Comparison of ENCODE assay signal across 1 cellular context in genomic region chr7:93231799-93232672, GRCh38.
TF ChIP-seq lines count a peak whose summit lies in the region.

Gene VPS50 (plus strand): TSS chr7:93232366. CDS start chr7:93232468, 102 bp downstream.

TF ChIP-seq in K562, 482 proteins besides CTCF, POLR2A, EP300 and RAD21 (continued from another document and continues in another):
- TF ChIP-seq CUX1 (CRISPR knock-in tag; IDR thresholded peaks at IDR 0.05), result peak; percentile 81
- no peak for TF ChIP-seq ZNF561 (CRISPR knock-in tag; conservative IDR thresholded peaks at IDR 0.05)
- TF ChIP-seq RBM25 (IDR thresholded peaks at IDR 0.05; ENCODE audit: low read depth, low read length, severe bottlenecking), result no peak
- TF ChIP-seq HDGF (IDR thresholded peaks at IDR 0.05), result no peak
- no peak for TF ChIP-seq CBFB (CRISPR knock-in tag; IDR thresholded peaks at IDR 0.05)
- TF ChIP-seq MAX (CRISPR knock-in tag; IDR thresholded peaks at IDR 0.05), result peak; percentile 86
- no peak for TF ChIP-seq SNRNP70 (optimal IDR thresholded peaks at IDR 0.05; ENCODE audit: low read depth, low read length)
- peak; percentile 85 for TF ChIP-seq TFE3 (CRISPR knock-in tag; IDR thresholded peaks at IDR 0.05)
- no peak for TF ChIP-seq MEF2A (IDR thresholded peaks at IDR 0.05; ENCODE audit: control insufficient read depth, low read depth, low read length)
- peak; percentile 94 for TF ChIP-seq NR2C1 (IDR thresholded peaks at IDR 0.05)
- TF ChIP-seq NR2C1 (tag; IDR thresholded peaks at IDR 0.05), result peak; percentile 97
- no peak for TF ChIP-seq ZNF23 (CRISPR knock-in tag; IDR thresholded peaks at IDR 0.05)
- TF ChIP-seq TCF7 (IDR thresholded peaks at IDR 0.05; ENCODE audit: borderline replicate concordance), result no peak
- peak; percentile 57 for TF ChIP-seq CEBPG (CRISPR knock-in tag; IDR thresholded peaks at IDR 0.05)
- peak in 1 of 2 experiments; percentile 82; a peak in 2 of 4 replicates for TF ChIP-seq CEBPG (tag; conservative IDR thresholded peaks at IDR 0.05 in 1 of 2, IDR thresholded peaks at IDR 0.05 in 1 of 2)
- no peak for TF ChIP-seq FOXA1 (IDR thresholded peaks at IDR 0.05; ENCODE audit: borderline replicate concordance)
- TF ChIP-seq ZNF41 (CRISPR knock-in tag; conservative IDR thresholded peaks at IDR 0.05), result 0 out of 2 replicates have a peak, but pooled peaks have one; percentile 15
- TF ChIP-seq KDM1A (IDR thresholded peaks at IDR 0.05), result 0 out of 4 replicates have a peak, but pooled peaks of 1 of the 2 experiments have one; percentile 39
- TF ChIP-seq PKNOX1 (IDR thresholded peaks at IDR 0.05), result peak; percentile 54; the same call in 1 of the 2 replicates
- TF ChIP-seq FOXJ3 (CRISPR knock-in tag; IDR thresholded peaks at IDR 0.05), result no peak
- peak; percentile 31; the same call in 1 of the 2 replicates for TF ChIP-seq ATF4 (CRISPR knock-in tag; IDR thresholded peaks at IDR 0.05)
- TF ChIP-seq NR4A1 (CRISPR knock-in tag; IDR thresholded peaks at IDR 0.05), result no peak
- 0 out of 2 replicates have a peak, but pooled peaks have one; percentile 51 for TF ChIP-seq NR4A1 (tag; IDR thresholded peaks at IDR 0.05)
- TF ChIP-seq CEBPZ (IDR thresholded peaks at IDR 0.05; ENCODE audit: borderline replicate concordance, low read depth, low read length), result no peak
- TF ChIP-seq RNF2 (IDR thresholded peaks at IDR 0.05), result peak; percentile 81
- no peak for TF ChIP-seq SOX6 (IDR thresholded peaks at IDR 0.05)
- TF ChIP-seq TFAP4 (CRISPR knock-in tag; IDR thresholded peaks at IDR 0.05; ENCODE audit: borderline replicate concordance), result peak; percentile 98
- TF ChIP-seq SUPT5H (IDR thresholded peaks at IDR 0.05), result peak; percentile 82
- peak; percentile 99 for TF ChIP-seq ETS1 (conservative IDR thresholded peaks at IDR 0.05; ENCODE audit: control insufficient read depth, low read depth, low read length)
- no peak; the same call in 1 of the 2 replicates for TF ChIP-seq NR2C2 (CRISPR knock-in tag; IDR thresholded peaks at IDR 0.05)
- TF ChIP-seq NR2C2 (tag; IDR thresholded peaks at IDR 0.05), result peak; percentile 97
- TF ChIP-seq RBM17 (IDR thresholded peaks at IDR 0.05; ENCODE audit: borderline replicate concordance, low read depth, low read length), result no peak
- TF ChIP-seq MCM3 (IDR thresholded peaks at IDR 0.05), result no peak
- peak; percentile 58; the same call in 1 of the 2 replicates for TF ChIP-seq ZNF589 (CRISPR knock-in tag; IDR thresholded peaks at IDR 0.05; ENCODE audit: low read depth)
- TF ChIP-seq KLF10 (CRISPR knock-in tag; IDR thresholded peaks at IDR 0.05), result no peak
- peak in 1 of 2 experiments; percentile 95; a peak in 2 of 4 replicates for TF ChIP-seq KDM4B (IDR thresholded peaks at IDR 0.05; ENCODE audit: borderline replicate concordance in 2 of 2, low read depth in 1 of 2)
- no peak for TF ChIP-seq ZNF311 (CRISPR knock-in tag; IDR thresholded peaks at IDR 0.05)
- 0 out of 2 replicates have a peak, but pooled peaks have one; percentile 40 for TF ChIP-seq ZNF253 (CRISPR knock-in tag; conservative IDR thresholded peaks at IDR 0.05)
- peak; percentile 75; the same call in 1 of the 2 replicates for TF ChIP-seq E2F1 (CRISPR knock-in tag; IDR thresholded peaks at IDR 0.05)
- no peak for TF ChIP-seq PCBP2 (IDR thresholded peaks at IDR 0.05; ENCODE audit: low read depth, low read length, poor library complexity, severe bottlenecking)
- TF ChIP-seq ETV1 (tag; conservative IDR thresholded peaks at IDR 0.05; ENCODE audit: low read depth), result peak; percentile 54; the same call in 1 of the 2 replicates
- TF ChIP-seq ATF1 (CRISPR knock-in tag; IDR thresholded peaks at IDR 0.05), result no peak
- peak; percentile 89 for TF ChIP-seq ATF1 (tag; IDR thresholded peaks at IDR 0.05)
- no peak for TF ChIP-seq SAFB2 (IDR thresholded peaks at IDR 0.05; ENCODE audit: borderline replicate concordance, low read depth, low read length, severe bottlenecking)
- TF ChIP-seq CREB3L1 (IDR thresholded peaks at IDR 0.05; ENCODE audit: borderline replicate concordance, low read depth), result peak; percentile 91
- TF ChIP-seq SMAD3 (CRISPR knock-in tag; conservative IDR thresholded peaks at IDR 0.05), result peak; percentile 60; the same call in 1 of the 2 replicates
- no peak for TF ChIP-seq ZC3H4 (CRISPR knock-in tag; IDR thresholded peaks at IDR 0.05; ENCODE audit: borderline replicate concordance)
- TF ChIP-seq KAT8 (IDR thresholded peaks at IDR 0.05; ENCODE audit: low read depth), result peak; percentile 90
- no peak for TF ChIP-seq ZNF212 (CRISPR knock-in tag; IDR thresholded peaks at IDR 0.05)
